7 cellular contexts compared by ENCODE assay signal in the genomic region with DNA sequence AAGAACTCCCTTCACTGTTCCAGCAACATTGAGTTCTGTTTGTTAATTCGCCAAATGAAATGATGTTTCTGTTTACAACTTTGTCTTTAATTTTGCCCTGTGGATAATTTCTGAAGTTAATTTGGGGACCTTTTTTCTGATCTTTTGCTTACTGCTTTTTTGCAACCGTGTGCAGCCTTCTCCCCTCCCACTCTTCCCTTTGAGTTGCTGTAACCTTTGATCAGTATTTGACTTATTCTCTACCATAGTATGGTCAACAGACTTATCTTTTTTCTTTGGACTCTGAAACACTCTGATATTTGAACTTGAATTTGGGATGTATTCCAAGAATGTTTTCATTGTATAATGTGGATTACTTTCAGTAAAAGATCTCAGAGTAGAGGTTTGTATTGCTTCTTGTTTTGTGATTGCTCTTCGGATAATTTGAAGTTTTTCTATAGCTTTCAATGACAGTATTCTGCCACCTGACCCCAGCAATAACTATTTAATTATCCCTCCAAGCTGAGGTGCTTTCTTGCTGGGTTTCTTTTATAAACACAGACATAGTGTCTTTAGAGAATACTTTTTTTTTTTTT. TPM values are rescaled to one million over a fixed set of nuclear protein-coding genes. Genes with fewer than 3 reads are reported as not detected.
DNase-seq lines count a peak whose midpoint lies in the region; ATAC-seq and TF ChIP-seq lines count a peak whose summit lies in the region.

No MANE protein-coding gene starts in this region.

- peak overlapping the region; percentile 97 for H3K4me3 Mint-ChIP-seq in activated CD4-positive, alpha-beta memory T cell treated with anti-CD3 and anti-CD28 coated beads for 36 hours
- H3K4me3 Mint-ChIP-seq in stimulated activated effector memory CD8-positive, alpha-beta T cell treated with anti-CD3 and anti-CD28 coated beads, Interleukin-12 subunit alpha, Interleukin-12 subunit beta, amount 100 ng/mL, for 72 hours: peak overlapping the region; percentile 80

- intact Hi-C loops in activated CD4-positive, alpha-beta memory T cell treated with anti-CD3 and anti-CD28 coated beads for 36 hours (cut with micrococcal nuclease): no loop called here

- no peaks in the 10 kb centered on the region for H3K9me3 ChIP-seq in iPS-15b (ENCODE audit: control insufficient read depth, insufficient read depth, low read length)
- no peaks in the 10 kb centered on the region for H3K9me3 ChIP-seq in WERI-Rb-1 (ENCODE audit: severe bottlenecking)

- H3K9ac ChIP-seq in iPS-15b (ENCODE audit: low read depth, low read length): no peak overlapping the region

- no peaks in the 10 kb centered on the region for H3K27me3 ChIP-seq in iPS-15b (ENCODE audit: control insufficient read depth, insufficient read depth, low read length)
- no peaks in the 10 kb centered on the region for H3K27me3 ChIP-seq in WERI-Rb-1 (ENCODE audit: insufficient read depth, low read depth, severe bottlenecking)

- H3K27ac ChIP-seq in WERI-Rb-1: no peak overlapping the region

- DNase-seq in HFF-Myc (ENCODE audit: extremely low read depth, low read depth) (no peak), WERI-Rb-1 (no peak)
- DNase-seq in activated CD4-positive, alpha-beta memory T cell treated with anti-CD3 and anti-CD28 coated beads for 36 hours: no peak
- no peak for DNase-seq in stimulated activated effector memory CD8-positive, alpha-beta T cell treated with anti-CD3 and anti-CD28 coated beads, Interleukin-12 subunit alpha, Interleukin-12 subunit beta, amount 100 ng/mL, for 72 hours (ENCODE audit: low spot score in 2 of 2)

- peak overlapping the region; percentile 32 for H3K27ac Mint-ChIP-seq in activated CD4-positive, alpha-beta memory T cell treated with anti-CD3 and anti-CD28 coated beads for 36 hours
- H3K27ac Mint-ChIP-seq in stimulated activated effector memory CD8-positive, alpha-beta T cell treated with anti-CD3 and anti-CD28 coated beads, Interleukin-12 subunit alpha, Interleukin-12 subunit beta, amount 100 ng/mL, for 72 hours: peak overlapping the region; percentile 26

- POLR2A ChIA-PET in activated CD4-positive, alpha-beta memory T cell treated with anti-CD3 and anti-CD28 coated beads for 36 hours (lab: Charles Lee): no interaction called here

- peaks cover 3% of the 10 kb centered on the region for H3K4me1 ChIP-seq in iPS-15b (ENCODE audit: control insufficient read depth, insufficient read depth, low read length)

- H3K36me3 Mint-ChIP-seq in activated CD4-positive, alpha-beta memory T cell treated with anti-CD3 and anti-CD28 coated beads for 36 hours: peaks cover 26% of the 10 kb centered on the region
- peaks cover 41% of the 10 kb centered on the region for H3K36me3 Mint-ChIP-seq in stimulated activated effector memory CD8-positive, alpha-beta T cell treated with anti-CD3 and anti-CD28 coated beads, Interleukin-12 subunit alpha, Interleukin-12 subunit beta, amount 100 ng/mL, for 72 hours

- H3K27me3 Mint-ChIP-seq in activated CD4-positive, alpha-beta memory T cell treated with anti-CD3 and anti-CD28 coated beads for 36 hours: no peaks in the 10 kb centered on the region

- peaks cover 41% of the 10 kb centered on the region for H3K4me1 Mint-ChIP-seq in activated CD4-positive, alpha-beta memory T cell treated with anti-CD3 and anti-CD28 coated beads for 36 hours (ENCODE audit: low read depth)
- peaks cover 26% of the 10 kb centered on the region for H3K4me1 Mint-ChIP-seq in stimulated activated effector memory CD8-positive, alpha-beta T cell treated with anti-CD3 and anti-CD28 coated beads, Interleukin-12 subunit alpha, Interleukin-12 subunit beta, amount 100 ng/mL, for 72 hours

- CTCF ChIA-PET in activated CD4-positive, alpha-beta memory T cell treated with anti-CD3 and anti-CD28 coated beads for 36 hours (lab: Charles Lee): interaction anchor here (0.6 to 1.5 kb wide), 3 partner anchors 12 to 479 kb away, joined by 3 to 7 read pairs (median 3); no protein-coding TSS in a partner anchor

- TF ChIP-seq CTCF in HFF-Myc (IDR thresholded peaks at IDR 0.05; ENCODE audit: low read depth, low read length, missing control alignments) (no peak), WERI-Rb-1 (IDR thresholded peaks at IDR 0.05; ENCODE audit: low read depth, low read length) (no peak)

- H3K4me3 ChIP-seq in HFF-Myc (replicated peaks; ENCODE audit: low read depth, low read length) (peak overlapping the region; percentile 85), iPS-15b (ENCODE audit: low read depth, low read length) (peak overlapping the region; percentile 86), WERI-Rb-1 (ENCODE audit: low read depth, low read length) (no peak overlapping the region)

- H3K36me3 ChIP-seq in iPS-15b (ENCODE audit: control insufficient read depth, insufficient read depth, low read length) (no peaks in the 10 kb centered on the region), WERI-Rb-1 (peaks cover 33% of the 10 kb centered on the region)

- ATAC-seq in stimulated activated effector memory CD8-positive, alpha-beta T cell treated with anti-CD3 and anti-CD28 coated beads, Interleukin-12 subunit alpha, Interleukin-12 subunit beta, amount 100 ng/mL, for 72 hours: no peak
- ATAC-seq in HG02588 (IDR thresholded peaks at IDR 0.05; ENCODE audit: unreplicated experiment) (no peak), HG02885 (IDR thresholded peaks at IDR 0.05; ENCODE audit: poor library complexity, unreplicated experiment) (no peak)

- H3K9me3 Mint-ChIP-seq in activated CD4-positive, alpha-beta memory T cell treated with anti-CD3 and anti-CD28 coated beads for 36 hours: no peaks in the 10 kb centered on the region
- no peaks in the 10 kb centered on the region for H3K9me3 Mint-ChIP-seq in stimulated activated effector memory CD8-positive, alpha-beta T cell treated with anti-CD3 and anti-CD28 coated beads, Interleukin-12 subunit alpha, Interleukin-12 subunit beta, amount 100 ng/mL, for 72 hours

RNA-seq across cellular contexts. Expression of a gene that starts 1.7 kb away (rescaled TPM):
- 10 to 100 TPM; 36.5 to 38.4 TPM for total RNA-seq in activated CD4-positive, alpha-beta memory T cell treated with anti-CD3 and anti-CD28 coated beads for 36 hours

RNA-seq across cellular contexts. Expression of a gene that starts 46.2 kb away (rescaled TPM):
- total RNA-seq in activated CD4-positive, alpha-beta memory T cell treated with anti-CD3 and anti-CD28 coated beads for 36 hours: not detected

RNA-seq across cellular contexts. Expression of a gene that starts 57.2 kb away (rescaled TPM):
- total RNA-seq in activated CD4-positive, alpha-beta memory T cell treated with anti-CD3 and anti-CD28 coated beads for 36 hours: 10 to 100 TPM; 46.8 to 50.7 TPM

RNA-seq across cellular contexts. Expression of a gene that starts 57.3 kb away (rescaled TPM):
- 10 to 100 TPM; 24.9 to 27.1 TPM for total RNA-seq in activated CD4-positive, alpha-beta memory T cell treated with anti-CD3 and anti-CD28 coated beads for 36 hours
